22 cellular contexts compared by ENCODE assay signal in the genomic region with DNA sequence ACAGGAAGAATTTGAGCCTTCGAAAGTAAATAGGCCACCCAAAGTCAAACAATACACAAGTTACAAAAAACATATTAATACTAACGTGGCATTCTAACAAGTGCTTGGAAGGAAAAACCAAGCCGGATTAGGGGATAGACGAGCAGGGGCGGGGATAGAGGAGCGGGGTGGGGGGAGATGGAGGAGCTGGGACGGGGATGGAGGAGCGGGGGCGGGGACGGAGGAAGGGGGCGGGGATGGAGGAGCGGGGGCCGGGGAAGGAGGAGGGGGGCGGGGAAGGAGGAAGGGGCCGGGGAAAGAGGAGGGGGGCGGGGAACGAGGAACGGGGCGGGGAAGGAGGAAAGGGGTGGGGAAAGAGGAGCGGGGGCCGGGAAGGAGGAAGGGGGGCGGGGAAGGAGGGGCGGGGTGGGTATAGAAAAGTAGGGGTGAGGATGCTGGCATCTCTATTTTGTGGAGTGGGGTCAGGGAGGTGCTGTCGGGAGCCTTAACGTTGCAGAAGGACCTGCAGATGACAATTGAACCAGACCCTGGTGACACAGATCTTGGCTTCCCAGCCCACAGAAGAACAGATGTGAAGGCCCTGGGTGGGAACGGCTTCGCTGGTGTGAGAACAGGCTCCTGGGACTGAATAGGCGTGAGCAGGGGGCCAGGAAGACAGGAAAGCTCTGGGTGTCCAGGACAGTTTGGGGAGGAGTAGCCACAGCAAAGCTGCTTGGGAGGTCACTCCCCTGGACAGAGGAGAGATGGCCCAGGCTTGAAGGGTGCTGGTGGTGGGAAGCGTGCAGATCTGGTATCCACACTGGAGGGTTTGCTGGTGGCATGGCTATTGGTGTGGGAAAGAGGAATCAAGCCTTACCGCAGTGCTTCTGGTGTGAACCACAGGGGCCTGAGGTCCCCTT.
A peak's percentile ranks its signal among the peaks of the same experiment; 100 is the strongest.
DNase-seq lines count a peak whose midpoint lies in the region; ATAC-seq and TF ChIP-seq lines count a peak whose summit lies in the region.
"Had no signal": no experiment of that assay in that cellular context is flagged by ENCODE, and none has a peak within 500 bp of the region (broad histone marks: within the 10 kb centered on the region; RNA-seq: fewer than 3 reads in every experiment).

No MANE protein-coding gene starts in this region.

- no peak overlapping the region for H3K27ac Mint-ChIP-seq in GM23338
- no peak overlapping the region for H3K27ac Mint-ChIP-seq in neural progenitor cell
- no peak overlapping the region for H3K27ac Mint-ChIP-seq in effector memory CD8-positive, alpha-beta T cell
- no peak overlapping the region for H3K27ac Mint-ChIP-seq in CD8-positive, alpha-beta T cell
- H3K27ac Mint-ChIP-seq: CD8-positive, alpha-beta memory T cell had no signal

- H3K36me3 ChIP-seq in GM23338 (ENCODE audit: insufficient read depth) = no peaks in the 10 kb centered on the region
- H3K36me3 ChIP-seq in iPS-15b (ENCODE audit: control insufficient read depth, insufficient read depth, low read length) = no peaks in the 10 kb centered on the region
- no peaks in the 10 kb centered on the region for H3K36me3 ChIP-seq in neural progenitor cell
- no peaks in the 10 kb centered on the region for H3K36me3 ChIP-seq in CD8-positive, alpha-beta T cell (ENCODE audit: insufficient read depth, low read length)
- H3K36me3 ChIP-seq: SJCRH30 had no signal

- POLR2A ChIA-PET in CD8-positive, alpha-beta T cell (lab: Charles Lee) = no interaction called here

- no peaks in the 10 kb centered on the region for H3K9me3 Mint-ChIP-seq in GM23338
- peaks cover 5% of the 10 kb centered on the region for H3K9me3 Mint-ChIP-seq in neural progenitor cell
- no peaks in the 10 kb centered on the region for H3K9me3 Mint-ChIP-seq in effector memory CD8-positive, alpha-beta T cell
- H3K9me3 Mint-ChIP-seq in CD8-positive, alpha-beta T cell = no peaks in the 10 kb centered on the region
- H3K9me3 Mint-ChIP-seq: CD8-positive, alpha-beta memory T cell had no signal

- ATAC-seq in GM23338 (peak; percentile 54), right cardiac atrium (no peak)
- no peak for ATAC-seq in effector memory CD8-positive, alpha-beta T cell (replicated peaks)
- no peak for ATAC-seq in CD8-positive, alpha-beta T cell
- ATAC-seq: Panc1 had no signal

- TF ChIP-seq CTCF in GM23338 (conservative IDR thresholded peaks at IDR 0.05; ENCODE audit: low read depth in 2 of 2) (no peak), VCaP (conservative IDR thresholded peaks at IDR 0.05) (no peak), neural progenitor cell (IDR thresholded peaks at IDR 0.05) (no peak)
- TF ChIP-seq CTCF in CD8-positive, alpha-beta T cell (IDR thresholded peaks at IDR 0.05) = no peak

- intact Hi-C loops in CD8-positive, alpha-beta T cell (cut with DNase I, micrococcal nuclease) = no loop called here
- intact Hi-C loops in right cardiac atrium (cut with DNase I) = no loop called here

- peak overlapping the region; percentile 42 for H3K4me3 ChIP-seq in GM23338
- peak overlapping the region; percentile 16 for H3K4me3 ChIP-seq in iPS-15b (ENCODE audit: low read depth, low read length)
- H3K4me3 ChIP-seq in neural progenitor cell = no peak overlapping the region
- H3K4me3 ChIP-seq in CD8-positive, alpha-beta T cell (ENCODE audit: low read depth, low read length) = no peak overlapping the region
- H3K4me3 ChIP-seq in right cardiac atrium (ENCODE audit: low read length) = no peak overlapping the region
- H3K4me3 ChIP-seq: SJCRH30 had no signal

- H3K27me3 ChIP-seq in GM23338 (ENCODE audit: insufficient read depth) = no peaks in the 10 kb centered on the region
- no peaks in the 10 kb centered on the region for H3K27me3 ChIP-seq in iPS-15b (ENCODE audit: control insufficient read depth, insufficient read depth, low read length)
- H3K27me3 ChIP-seq in neural progenitor cell = no peaks in the 10 kb centered on the region
- no peaks in the 10 kb centered on the region for H3K27me3 ChIP-seq in CD8-positive, alpha-beta T cell (ENCODE audit: insufficient read depth, low read length)
- H3K27me3 ChIP-seq in right cardiac atrium (ENCODE audit: control insufficient read depth, insufficient read depth) = no peaks in the 10 kb centered on the region
- H3K27me3 ChIP-seq: SJCRH30 had no signal

- H3K9me3 ChIP-seq in iPS-15b (ENCODE audit: control insufficient read depth, insufficient read depth, low read length) = no peaks in the 10 kb centered on the region
- no peaks in the 10 kb centered on the region for H3K9me3 ChIP-seq in neural progenitor cell (ENCODE audit: low read depth)
- H3K9me3 ChIP-seq in CD8-positive, alpha-beta T cell (ENCODE audit: low read length) = no peaks in the 10 kb centered on the region
- no peaks in the 10 kb centered on the region for H3K9me3 ChIP-seq in right cardiac atrium (ENCODE audit: control insufficient read depth, low read length)
- H3K9me3 ChIP-seq: SJCRH30 had no signal

- no peaks in the 10 kb centered on the region for H3K4me1 Mint-ChIP-seq in GM23338
- H3K4me1 Mint-ChIP-seq in neural progenitor cell = no peaks in the 10 kb centered on the region
- no peaks in the 10 kb centered on the region for H3K4me1 Mint-ChIP-seq in effector memory CD8-positive, alpha-beta T cell (ENCODE audit: low read depth in 2 of 2)
- H3K4me1 Mint-ChIP-seq in CD8-positive, alpha-beta T cell (ENCODE audit: low read depth) = no peaks in the 10 kb centered on the region
- H3K4me1 Mint-ChIP-seq: CD8-positive, alpha-beta memory T cell had no signal

- DNase-seq in GM23338 (ENCODE audit: low spot score) (peak; percentile 57), neural progenitor cell (ENCODE audit: low spot score) (peak; percentile 51), anterior cingulate cortex (lab: John Stamatoyannopoulos, UW) (no peak), right cardiac atrium (no peak)
- DNase-seq in effector memory CD8-positive, alpha-beta T cell = no peak
- no peak for DNase-seq in CD8-positive, alpha-beta T cell
- DNase-seq: AML-193; C1 segment of cervical spinal cord; CD8-positive, alpha-beta memory T cell; DMS53; GDM1; KG1; NCI-H1092; NCI-H1436 treated with DMSO at 0.1 percent for 48 hours; NCI-H1930; NCI-H510A treated with DMSO at 0.1 percent for 48 hours; NCI-H748 treated with DMSO at 0.1 percent for 48 hours; SJCRH30 had no signal

- no peaks in the 10 kb centered on the region for H3K79me2 ChIP-seq in GM23338 (replicated peaks; ENCODE audit: insufficient read depth)
- no peaks in the 10 kb centered on the region for H3K79me2 ChIP-seq in neural progenitor cell (ENCODE audit: low read depth)

- H2AFZ ChIP-seq in GM23338 (no peak overlapping the region), neural progenitor cell (replicated peaks) (no peak overlapping the region)

- no peak overlapping the region for H3K4me3 Mint-ChIP-seq in GM23338
- no peak overlapping the region for H3K4me3 Mint-ChIP-seq in neural progenitor cell
- H3K4me3 Mint-ChIP-seq in effector memory CD8-positive, alpha-beta T cell = no peak overlapping the region
- H3K4me3 Mint-ChIP-seq in CD8-positive, alpha-beta T cell = no peak overlapping the region
- H3K4me3 Mint-ChIP-seq: CD8-positive, alpha-beta memory T cell had no signal

- 69% methylated on average over 23 of the region's 30 CpGs for WGBS in right cardiac atrium

- H3K36me3 Mint-ChIP-seq in GM23338 (ENCODE audit: low read depth) = no peaks in the 10 kb centered on the region
- H3K36me3 Mint-ChIP-seq in neural progenitor cell = peaks cover 37% of the 10 kb centered on the region
- no peaks in the 10 kb centered on the region for H3K36me3 Mint-ChIP-seq in effector memory CD8-positive, alpha-beta T cell (ENCODE audit: insufficient read depth)
- H3K36me3 Mint-ChIP-seq in CD8-positive, alpha-beta T cell = no peaks in the 10 kb centered on the region
- H3K36me3 Mint-ChIP-seq: CD8-positive, alpha-beta memory T cell had no signal

- peaks cover 8% of the 10 kb centered on the region for H3K4me1 ChIP-seq in GM23338 (ENCODE audit: insufficient read depth)
- peaks cover 6% of the 10 kb centered on the region for H3K4me1 ChIP-seq in iPS-15b (ENCODE audit: control insufficient read depth, insufficient read depth, low read length)
- H3K4me1 ChIP-seq in neural progenitor cell = peaks cover 6% of the 10 kb centered on the region
- no peaks in the 10 kb centered on the region for H3K4me1 ChIP-seq in CD8-positive, alpha-beta T cell (ENCODE audit: insufficient read depth, low read length)
- H3K4me1 ChIP-seq in right cardiac atrium (ENCODE audit: control insufficient read depth, insufficient read depth, low read length) = no peaks in the 10 kb centered on the region
- H3K4me1 ChIP-seq: SJCRH30 had no signal

- CTCF ChIA-PET in CD8-positive, alpha-beta T cell (lab: Charles Lee) = no interaction called here

- H4K20me1 ChIP-seq in GM23338 (replicated peaks; ENCODE audit: insufficient read depth) = no peaks in the 10 kb centered on the region
- no peaks in the 10 kb centered on the region for H4K20me1 ChIP-seq in neural progenitor cell (ENCODE audit: low read depth)

- H3K9ac ChIP-seq in iPS-15b (ENCODE audit: low read depth, low read length) = no peak overlapping the region
- no peak overlapping the region for H3K9ac ChIP-seq in neural progenitor cell

- H3K4me2 ChIP-seq in GM23338 = peak overlapping the region; percentile 75
- peak overlapping the region; percentile 43 for H3K4me2 ChIP-seq in neural progenitor cell

- H3K27ac ChIP-seq in GM23338 (ENCODE audit: low read depth) (no peak overlapping the region), VCaP (peak overlapping the region; percentile 53), neural progenitor cell (no peak overlapping the region), right cardiac atrium (ENCODE audit: low read length) (no peak overlapping the region)
- H3K27ac ChIP-seq in CD8-positive, alpha-beta T cell (ENCODE audit: low read depth, low read length) = no peak overlapping the region
- H3K27ac ChIP-seq: HL-60, SJCRH30 had no signal

- H3K9me2 ChIP-seq in GM23338 (ENCODE audit: insufficient read depth) = no peaks in the 10 kb centered on the region

- H3F3A ChIP-seq in GM23338 (replicated peaks; ENCODE audit: low read depth) (no peaks in the 10 kb centered on the region), neural progenitor cell (ENCODE audit: low read depth) (no peaks in the 10 kb centered on the region)

- peaks cover 4% of the 10 kb centered on the region for H3K27me3 Mint-ChIP-seq in GM23338 (ENCODE audit: insufficient read depth, low read depth, poor library complexity)
- H3K27me3 Mint-ChIP-seq in neural progenitor cell (ENCODE audit: insufficient read depth, low read depth) = peaks cover 2% of the 10 kb centered on the region
- peaks cover 15 to 21% of the 10 kb centered on the region in 2 donors for H3K27me3 Mint-ChIP-seq in effector memory CD8-positive, alpha-beta T cell
- H3K27me3 Mint-ChIP-seq in CD8-positive, alpha-beta T cell (ENCODE audit: low read depth) = peaks cover 14% of the 10 kb centered on the region

TF ChIP-seq in GM23338, 12 proteins besides CTCF, POLR2A, EP300 and RAD21:
- no peak for TF ChIP-seq ZNF114 (CRISPR knock-in tag; IDR thresholded peaks at IDR 0.05)

Comparison
In these comparisons a context has a peak if more than half of its experiments do, and no peak if none do; other contexts are left out.
1. DNase-seq: peak in GM23338 (single experiment) and neural progenitor cell (single experiment); none in effector memory CD8-positive, alpha-beta T cell (0 of 3), anterior cingulate cortex (0 of 58), CD8-positive, alpha-beta T cell (0 of 7) and right cardiac atrium (0 of 3).
2. H3K4me3 ChIP-seq: peak in GM23338 (single experiment) and iPS-15b (single experiment); none in neural progenitor cell (single experiment), CD8-positive, alpha-beta T cell (single experiment) and right cardiac atrium (single experiment).